Comparison of ENCODE assay signal across 18 cellular contexts in the genomic region with DNA sequence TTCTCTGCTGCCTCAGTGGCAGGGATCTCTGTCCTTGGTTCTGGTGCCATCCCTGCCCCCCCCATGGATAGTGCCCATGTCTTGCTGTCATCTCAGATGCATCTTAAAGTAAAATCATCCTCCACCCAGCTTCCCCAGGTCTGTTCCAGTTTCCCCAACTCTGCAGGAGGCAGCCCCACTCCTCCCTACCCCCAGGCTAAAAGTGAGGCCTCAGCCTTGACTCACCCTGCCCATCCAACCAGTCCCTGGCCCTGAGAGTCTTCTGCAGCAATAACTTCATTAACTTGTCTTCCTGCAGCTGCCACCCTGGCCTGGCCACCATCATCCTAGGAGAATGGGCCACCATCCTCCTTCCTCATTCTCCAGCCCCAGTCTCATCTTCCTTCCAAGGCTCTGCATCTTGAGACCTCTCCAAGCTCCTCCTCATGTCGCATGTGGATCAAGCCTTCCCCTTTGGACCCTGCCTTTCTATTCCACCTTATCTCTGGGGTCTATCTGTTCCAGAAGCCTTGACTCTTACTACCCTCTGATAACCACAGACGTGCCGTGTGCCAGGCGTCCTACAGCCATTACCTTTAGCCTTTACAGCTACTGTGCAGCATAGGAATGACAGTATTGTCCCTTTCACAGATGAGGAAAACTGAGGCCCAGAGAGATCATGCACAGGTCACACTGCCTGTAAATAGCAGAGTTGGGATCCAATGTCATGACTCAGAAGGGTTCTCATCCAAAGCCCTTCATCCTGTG. TPM values are rescaled to one million over a fixed set of nuclear protein-coding genes. Genes with fewer than 3 reads are reported as not detected.
DNase-seq lines count a peak whose midpoint lies in the region; ATAC-seq and TF ChIP-seq lines count a peak whose summit lies in the region.
"Had no signal": no experiment of that assay in that cellular context is flagged by ENCODE, and none has a peak within 500 bp of the region (broad histone marks: within the 10 kb centered on the region; RNA-seq: fewer than 3 reads in every experiment).

No MANE protein-coding gene starts in this region.

- peaks cover 15% of the 10 kb centered on the region for H3K27me3 ChIP-seq in suprapubic skin
- H3K27me3 ChIP-seq: Peyer's patch had no signal

- no peak for TF ChIP-seq POLR2A in suprapubic skin (IDR thresholded peaks at IDR 0.05)

- peaks cover 8% of the 10 kb centered on the region for H3K27me3 Mint-ChIP-seq in endothelial cell (ENCODE audit: unreplicated experiment)

- peak overlapping the region; percentile 52 for H3K27ac Mint-ChIP-seq in endothelial cell (ENCODE audit: unreplicated experiment)
- H3K27ac Mint-ChIP-seq: IgD-negative memory B cell had no signal

- peaks cover 8% of the 10 kb centered on the region for H3K36me3 Mint-ChIP-seq in endothelial cell (ENCODE audit: low read depth, unreplicated experiment)

- H3K36me3 ChIP-seq in HEK293 (ENCODE audit: control insufficient read depth in 2 of 2, insufficient read depth in 1 of 2, low read length in 2 of 2) (no peaks in the 10 kb centered on the region), suprapubic skin (no peaks in the 10 kb centered on the region)
- H3K36me3 ChIP-seq: Peyer's patch had no signal

- ATAC-seq in GM21528 (IDR thresholded peaks at IDR 0.05; ENCODE audit: low FRiP score, unreplicated experiment): no peak
- no peak for ATAC-seq in GM21723 (IDR thresholded peaks at IDR 0.05; ENCODE audit: unreplicated experiment)

- TF ChIP-seq CTCF in HEK293 (tag by site-specific recombination; IDR thresholded peaks at IDR 0.05) (no peak), endothelial cell (IDR thresholded peaks at IDR 0.05; ENCODE audit: unreplicated experiment) (no peak), suprapubic skin (IDR thresholded peaks at IDR 0.05) (no peak)

- H3K9me3 ChIP-seq in HEK293 (ENCODE audit: control insufficient read depth, insufficient read depth, low read depth, low read length): no peaks in the 10 kb centered on the region
- H3K9me3 ChIP-seq in suprapubic skin: no peaks in the 10 kb centered on the region

- 81% methylated on average over 4 of the region's 4 CpGs for WGBS in suprapubic skin

- no peaks in the 10 kb centered on the region for H3K4me1 ChIP-seq in HEK293 (ENCODE audit: control insufficient read depth, insufficient read depth, low read length)
- peaks cover 41% of the 10 kb centered on the region for H3K4me1 ChIP-seq in suprapubic skin
- H3K4me1 ChIP-seq: Peyer's patch had no signal

- no peaks in the 10 kb centered on the region for H3K9me3 Mint-ChIP-seq in endothelial cell (ENCODE audit: unreplicated experiment)

- no peak overlapping the region for H3K27ac ChIP-seq in HEK293 (ENCODE audit: extremely low read depth, low read depth, low read length)
- peak overlapping the region; percentile 69 for H3K27ac ChIP-seq in suprapubic skin
- H3K27ac ChIP-seq: C4-2B, GM23248, Peyer's patch, SK-N-MC had no signal

- CTCF ChIA-PET in HEK293 (lab: Yijun Ruan, JAX): interaction anchor here (0.6 kb wide), 1 partner anchor 402 kb away, joined by 3 read pairs; no protein-coding TSS in a partner anchor

- no peak for TF ChIP-seq EP300 in suprapubic skin (IDR thresholded peaks at IDR 0.05)

- H3K4me1 Mint-ChIP-seq in endothelial cell (ENCODE audit: unreplicated experiment): peaks cover 4% of the 10 kb centered on the region

- H3K4me3 Mint-ChIP-seq in endothelial cell (ENCODE audit: unreplicated experiment): peak overlapping the region; percentile 16
- H3K4me3 Mint-ChIP-seq: IgD-negative memory B cell had no signal

- DNase-seq in RPMI7951 (ENCODE audit: low read depth): peak; percentile 63
- no peak for DNase-seq in endothelial cell (ENCODE audit: low spot score)
- no peak for DNase-seq in suprapubic skin (ENCODE audit: low spot score in 2 of 2)
- no peak for DNase-seq in NCI-H2196 (lab: John Stamatoyannopoulos, UW; ENCODE audit: unreplicated experiment)
- DNase-seq: HCEC 1CT, NCI-H1436 treated with DMSO at 0.1 percent for 48 hours, NCI-H2029 treated with DMSO at 0.1 percent for 48 hours, NCI-H524, Peyer's patch, Right ventricle myocardium superior had no signal

- H3K4me3 ChIP-seq in HEK293 (ENCODE audit: low read depth, low read length) (no peak overlapping the region), suprapubic skin (no peak overlapping the region)
- H3K4me3 ChIP-seq: GM23248, Peyer's patch, SK-N-MC had no signal

- POLR2A ChIA-PET in HEK293 (lab: Yijun Ruan, JAX): no interaction called here

TF ChIP-seq in HEK293, 187 proteins besides CTCF, POLR2A, EP300 and RAD21 (continues in another document):
- TF ChIP-seq ZNF510 (tag by site-specific recombination; IDR thresholded peaks at IDR 0.05; ENCODE audit: insufficient replicate concordance) (no peak), ZNF184 (tag by site-specific recombination; IDR thresholded peaks at IDR 0.05) (no peak), MYNN (tag by site-specific recombination; IDR thresholded peaks at IDR 0.05; ENCODE audit: borderline replicate concordance) (no peak), ZNF37A (tag by site-specific recombination; IDR thresholded peaks at IDR 0.05) (no peak), ZFP3 (tag by site-specific recombination; IDR thresholded peaks at IDR 0.05; ENCODE audit: low read depth) (no peak), GLIS1 (tag by site-specific recombination; IDR thresholded peaks at IDR 0.05) (peak; percentile 16; the same call in 1 of the 2 replicates), SP3 (tag by site-specific recombination; IDR thresholded peaks at IDR 0.05) (no peak), ZNF529 (tag by site-specific recombination; IDR thresholded peaks at IDR 0.05; ENCODE audit: insufficient replicate concordance) (no peak), ZNF623 (tag by site-specific recombination; IDR thresholded peaks at IDR 0.05) (no peak), ZNF514 (tag by site-specific recombination; IDR thresholded peaks at IDR 0.05) (no peak), ZNF248 (tag by site-specific recombination; IDR thresholded peaks at IDR 0.05) (no peak), GLI4 (tag by site-specific recombination; IDR thresholded peaks at IDR 0.05) (no peak), ZNF266 (tag by site-specific recombination; IDR thresholded peaks at IDR 0.05; ENCODE audit: low read depth) (no peak), ZNF223 (tag by site-specific recombination; IDR thresholded peaks at IDR 0.05) (no peak), IKZF3 (tag by site-specific recombination; IDR thresholded peaks at IDR 0.05) (no peak), ZNF24 (tag by site-specific recombination; IDR thresholded peaks at IDR 0.05) (no peak), ZBTB21 (tag by site-specific recombination; IDR thresholded peaks at IDR 0.05) (no peak), ZFP37 (tag by site-specific recombination; IDR thresholded peaks at IDR 0.05) (no peak)
- TF ChIP-seq, protein P1, sequence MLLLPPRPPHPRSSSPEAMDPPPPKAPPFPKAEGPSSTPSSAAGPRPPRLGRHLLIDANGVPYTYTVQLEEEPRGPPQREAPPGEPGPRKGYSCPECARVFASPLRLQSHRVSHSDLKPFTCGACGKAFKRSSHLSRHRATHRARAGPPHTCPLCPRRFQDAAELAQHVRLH (tag by site-specific recombination; IDR thresholded peaks at IDR 0.05): 0 out of 2 replicates have a peak, but pooled peaks have one; percentile 21
- TF ChIP-seq, protein P2, sequence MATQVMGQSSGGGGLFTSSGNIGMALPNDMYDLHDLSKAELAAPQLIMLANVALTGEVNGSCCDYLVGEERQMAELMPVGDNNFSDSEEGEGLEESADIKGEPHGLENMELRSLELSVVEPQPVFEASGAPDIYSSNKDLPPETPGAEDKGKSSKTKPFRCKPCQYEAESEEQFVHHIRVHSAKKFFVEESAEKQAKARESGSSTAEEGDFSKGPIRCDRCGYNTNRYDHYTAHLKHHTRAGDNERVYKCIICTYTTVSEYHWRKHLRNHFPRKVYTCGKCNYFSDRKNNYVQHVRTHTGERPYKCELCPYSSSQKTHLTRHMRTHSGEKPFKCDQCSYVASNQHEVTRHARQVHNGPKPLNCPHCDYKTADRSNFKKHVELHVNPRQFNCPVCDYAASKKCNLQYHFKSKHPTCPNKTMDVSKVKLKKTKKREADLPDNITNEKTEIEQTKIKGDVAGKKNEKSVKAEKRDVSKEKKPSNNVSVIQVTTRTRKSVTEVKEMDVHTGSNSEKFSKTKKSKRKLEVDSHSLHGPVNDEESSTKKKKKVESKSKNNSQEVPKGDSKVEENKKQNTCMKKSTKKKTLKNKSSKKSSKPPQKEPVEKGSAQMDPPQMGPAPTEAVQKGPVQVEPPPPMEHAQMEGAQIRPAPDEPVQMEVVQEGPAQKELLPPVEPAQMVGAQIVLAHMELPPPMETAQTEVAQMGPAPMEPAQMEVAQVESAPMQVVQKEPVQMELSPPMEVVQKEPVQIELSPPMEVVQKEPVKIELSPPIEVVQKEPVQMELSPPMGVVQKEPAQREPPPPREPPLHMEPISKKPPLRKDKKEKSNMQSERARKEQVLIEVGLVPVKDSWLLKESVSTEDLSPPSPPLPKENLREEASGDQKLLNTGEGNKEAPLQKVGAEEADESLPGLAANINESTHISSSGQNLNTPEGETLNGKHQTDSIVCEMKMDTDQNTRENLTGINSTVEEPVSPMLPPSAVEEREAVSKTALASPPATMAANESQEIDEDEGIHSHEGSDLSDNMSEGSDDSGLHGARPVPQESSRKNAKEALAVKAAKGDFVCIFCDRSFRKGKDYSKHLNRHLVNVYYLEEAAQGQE (tag by site-specific recombination; IDR thresholded peaks at IDR 0.05): peak; percentile 33; the same call in 1 of the 2 replicates
- TF ChIP-seq, protein P3, sequence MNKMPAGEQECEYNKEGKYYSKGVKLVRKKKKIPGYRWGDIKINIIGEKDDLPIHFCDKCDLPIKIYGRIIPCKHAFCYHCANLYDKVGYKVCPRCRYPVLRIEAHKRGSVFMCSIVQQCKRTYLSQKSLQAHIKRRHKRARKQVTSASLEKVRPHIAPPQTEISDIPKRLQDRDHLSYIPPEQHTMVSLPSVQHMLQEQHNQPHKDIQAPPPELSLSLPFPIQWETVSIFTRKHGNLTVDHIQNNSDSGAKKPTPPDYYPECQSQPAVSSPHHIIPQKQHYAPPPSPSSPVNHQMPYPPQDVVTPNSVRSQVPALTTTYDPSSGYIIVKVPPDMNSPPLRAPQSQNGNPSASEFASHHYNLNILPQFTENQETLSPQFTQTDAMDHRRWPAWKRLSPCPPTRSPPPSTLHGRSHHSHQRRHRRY (tag by site-specific recombination; IDR thresholded peaks at IDR 0.05): no peak

RNA-seq across cellular contexts. Expression of a gene that starts 2.0 kb away (rescaled TPM):
- not detected in 2 replicates for total RNA-seq in RPMI7951 (2014; rRNA removed; shearing (Covaris generic))
- total RNA-seq in endothelial cell (ENCODE audit: unreplicated experiment) (not detected), suprapubic skin (10 to 100 TPM; 15.7 to 40.3 (median 32.9) TPM)
- total RNA-seq: GM23248, LHCN-M2, Right ventricle myocardium superior had no signal

Comparison
In these comparisons a context has a peak if more than half of its experiments do, and no peak if none do; other contexts are left out.
1. RNA of a gene that starts 2.0 kb away (total RNA-seq): 15.7 to 40.3 TPM in suprapubic skin; not detected in RPMI7951 and not detected in endothelial cell (single experiment); every median in the first group is over 10 times any median in the second.